ENCODE assay signal across 7 cellular contexts in the genomic region with DNA sequence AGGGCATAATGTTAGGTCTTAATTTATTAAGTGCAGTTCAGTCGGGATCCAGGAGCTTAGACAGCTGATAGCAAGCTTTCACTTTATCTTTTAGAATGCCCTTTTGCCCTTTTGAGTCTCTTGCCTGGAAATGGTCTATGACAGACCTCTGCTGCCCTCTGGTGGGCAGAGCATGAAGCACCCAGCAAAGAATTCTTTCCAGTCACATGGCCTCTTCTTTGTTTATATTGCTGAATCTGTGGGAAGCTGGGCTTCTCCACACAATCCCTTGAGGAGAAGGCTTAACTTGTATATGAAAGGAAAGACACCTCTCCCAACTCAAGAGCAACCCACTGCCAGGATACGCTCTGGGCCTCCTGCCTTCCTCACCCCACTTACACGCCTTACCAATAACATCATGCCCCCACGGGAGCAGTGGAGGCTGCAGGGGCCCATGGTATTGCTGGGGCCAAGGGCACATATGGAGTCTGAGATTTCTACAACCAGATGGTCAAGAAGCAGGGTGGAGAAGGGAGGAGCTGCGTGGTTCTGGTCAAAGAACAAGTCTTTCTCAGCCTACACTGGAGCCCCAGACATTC. TPM values are rescaled to one million over a fixed set of nuclear protein-coding genes. Genes with fewer than 3 reads are reported as not detected.
A peak's percentile ranks its signal among the peaks of the same experiment; 100 is the strongest.
DNase-seq lines count a peak whose midpoint lies in the region; ATAC-seq, FAIRE-seq and TF ChIP-seq lines count a peak whose summit lies in the region.

No MANE protein-coding gene starts in this region.

- H3K27ac Mint-ChIP-seq in T-helper 2 cell treated with Interferon-gamma antibody and Interleukin-4, amounts not matched to agents 5 μg/mL and 100 μg/mL, for 36 hours, result no peak overlapping the region

- peak; percentile 84 for FAIRE-seq in GM12892 (lab: Jason Lieb, UNC)

- TF ChIP-seq EP300 in sigmoid colon (IDR thresholded peaks at IDR 0.05), result no peak

- 36 to 42% methylated on average over 5 of the region's 5 CpGs for WGBS in sigmoid colon, 2 donors

- H3K4me1 Mint-ChIP-seq in T-helper 2 cell treated with Interferon-gamma antibody and Interleukin-4, amounts not matched to agents 5 μg/mL and 100 μg/mL, for 36 hours (ENCODE audit: low read depth), result peaks cover 4% of the 10 kb centered on the region

- no peak for ATAC-seq in GM18517 (IDR thresholded peaks at IDR 0.05; ENCODE audit: unreplicated experiment)

- H3K4me1 ChIP-seq in ascending aorta (peaks cover 0 to 10% of the 10 kb centered on the region in 2 donors), sigmoid colon (peaks cover 0 to 16% (median 10%) of the 10 kb centered on the region in 4 donors)

- H3K36me3 ChIP-seq in ascending aorta (no peaks in the 10 kb centered on the region), sigmoid colon (no peaks in the 10 kb centered on the region)

- H3K4me3 Mint-ChIP-seq in T-helper 2 cell treated with Interferon-gamma antibody and Interleukin-4, amounts not matched to agents 5 μg/mL and 100 μg/mL, for 36 hours, result no peak overlapping the region

- no peaks in the 10 kb centered on the region for H3K27me3 ChIP-seq in ascending aorta
- H3K27me3 ChIP-seq in sigmoid colon, result no peaks in the 10 kb centered on the region

- H3K4me3 ChIP-seq in ascending aorta (no peak overlapping the region), sigmoid colon (no peak overlapping the region)

- H3K9me3 Mint-ChIP-seq in T-helper 2 cell treated with Interferon-gamma antibody and Interleukin-4, amounts not matched to agents 5 μg/mL and 100 μg/mL, for 36 hours, result no peaks in the 10 kb centered on the region

- peaks cover 7% of the 10 kb centered on the region for H3K27me3 Mint-ChIP-seq in T-helper 2 cell treated with Interferon-gamma antibody and Interleukin-4, amounts not matched to agents 5 μg/mL and 100 μg/mL, for 36 hours (ENCODE audit: low read depth)

- TF ChIP-seq POLR2A in GM12892 (IDR thresholded peaks at IDR 0.05; ENCODE audit: low read depth, low read length) (no peak), sigmoid colon (IDR thresholded peaks at IDR 0.05) (no peak)

- DNase-seq in GM12892 (ENCODE audit: insufficient read length) (peak; percentile 50), NCI-H1694 (lab: John Stamatoyannopoulos, UW) (peak; percentile 79), ascending aorta (ENCODE audit: low spot score in 2 of 2) (peak in 1 of 2 donors; percentile 91), hippocampal formation (lab: John Stamatoyannopoulos, UW) (peak; percentile 60 to 70), sigmoid colon (peak; percentile 87)
- DNase-seq in T-helper 2 cell treated with Interferon-gamma antibody and Interleukin-4, amounts not matched to agents 5 μg/mL and 100 μg/mL, for 36 hours (ENCODE audit: low spot score), result peak; percentile 68

- H3K27ac ChIP-seq in ascending aorta (peak overlapping the region; percentile 45 to 46), sigmoid colon (peak overlapping the region; percentile 67 to 79 (median 75))

- no peaks in the 10 kb centered on the region for H3K9me3 ChIP-seq in ascending aorta
- no peaks in the 10 kb centered on the region for H3K9me3 ChIP-seq in sigmoid colon

- intact Hi-C loops in ascending aorta (cut with DNase I), result loop anchor here (1.0 to 10.0 kb wide), 4 partner anchors 224 to 806 kb away; partner anchors contain the start of genes EPPIN, STK4 and TOMM34
- intact Hi-C loops in sigmoid colon (cut with DNase I), result loop anchor here (1.0 to 2.0 kb wide), 3 partner anchors 225 to 452 kb away; no protein-coding TSS in a partner anchor

- H3K36me3 Mint-ChIP-seq in T-helper 2 cell treated with Interferon-gamma antibody and Interleukin-4, amounts not matched to agents 5 μg/mL and 100 μg/mL, for 36 hours (ENCODE audit: low read depth), result no peaks in the 10 kb centered on the region

- TF ChIP-seq CTCF in ascending aorta (IDR thresholded peaks at IDR 0.05) (peak; percentile 85 to 93 (median 91)), sigmoid colon (IDR thresholded peaks at IDR 0.05) (peak; percentile 73 to 96 (median 90))

RNA-seq across cellular contexts. Expression of gene WFDC3, which starts 20.4 kb away (rescaled TPM):
- not detected for polyA plus RNA-seq in GM12892 (2012; ENCODE audit: missing spikeins)
- not detected for total RNA-seq in ascending aorta
- total RNA-seq in sigmoid colon, result 1 to 10 TPM in 3 of 4 donors, not detected in 1; 2.9 to 7.7 (median 3.9) TPM
- 10 to 100 TPM in 2 of 3 donors, 1 to 10 TPM in 1; 4.6 to 19.2 (median 13.9) TPM for polyA plus RNA-seq in sigmoid colon

RNA-seq across cellular contexts. Expression of gene DNTTIP1, which starts 20.5 kb away (rescaled TPM):
- 18.0 TPM for polyA plus RNA-seq in GM12892 (2012; ENCODE audit: missing spikeins)
- 4.6 TPM for total RNA-seq in ascending aorta
- total RNA-seq in sigmoid colon, result 10 to 100 TPM; 33.0 to 59.9 (median 40.6) TPM
- 100 to 1,000 TPM in 1 of 3 donors, 10 to 100 TPM in 2; 51.9 to 107 (median 71.4) TPM for polyA plus RNA-seq in sigmoid colon

RNA-seq across cellular contexts. Expression of gene UBE2C, which starts 41.2 kb away (rescaled TPM):
- 61.6 TPM for polyA plus RNA-seq in GM12892 (2012; ENCODE audit: missing spikeins)
- total RNA-seq in ascending aorta (not detected), sigmoid colon (1 to 10 TPM in 1 of 4 donors, not detected in 3; 3.3 TPM)
- 10 to 100 TPM; 12.6 to 90.3 (median 29.6) TPM for polyA plus RNA-seq in sigmoid colon

RNA-seq across cellular contexts. Expression of gene SPINT4, which starts 49.1 kb away (rescaled TPM):
- not detected for polyA plus RNA-seq in GM12892 (2012; ENCODE audit: missing spikeins)
- total RNA-seq in ascending aorta, result not detected
- total RNA-seq in sigmoid colon, result not detected
- not detected for polyA plus RNA-seq in sigmoid colon

RNA-seq across cellular contexts. Expression of gene TNNC2, which starts 55.8 kb away (rescaled TPM):
- not detected for polyA plus RNA-seq in GM12892 (2012; ENCODE audit: missing spikeins)
- not detected for total RNA-seq in ascending aorta
- total RNA-seq in sigmoid colon, result 1 to 10 TPM in 1 of 4 donors, under 1 TPM in 1, not detected in 2; 0.95 to 1.6 TPM
- polyA plus RNA-seq in sigmoid colon, result 10 to 100 TPM in 2 of 3 donors, 1 to 10 TPM in 1; 2.9 to 15.6 (median 10.2) TPM
